Comparison of ENCODE assay signal across 8 cellular contexts in genomic region chr11:73779084-73779902, GRCh38. TPM values are rescaled to one million over a fixed set of nuclear protein-coding genes. Genes with fewer than 3 reads are reported as not detected.
A peak's percentile ranks its signal among the peaks of the same experiment; 100 is the strongest.
DNase-seq lines count a peak whose midpoint lies in the region; ATAC-seq, FAIRE-seq and TF ChIP-seq lines count a peak whose summit lies in the region.

No MANE protein-coding gene starts in this region.

- H2AFZ ChIP-seq in MM.1S (ENCODE audit: low read length) (peak overlapping the region; percentile 88), neural cell (ENCODE audit: low read depth, low read length) (peak overlapping the region; percentile 79)

- no peaks in the 10 kb centered on the region for H3K79me2 ChIP-seq in MM.1S (ENCODE audit: low read length)
- no peaks in the 10 kb centered on the region for H3K79me2 ChIP-seq in neural cell (replicated peaks; ENCODE audit: insufficient read depth, low read length)

- H3K9ac ChIP-seq in MM.1S (ENCODE audit: low read length): peak overlapping the region; percentile 74
- peak overlapping the region; percentile 88 for H3K9ac ChIP-seq in neural cell (ENCODE audit: low read length)

- peaks cover 30% of the 10 kb centered on the region for H3K4me1 Mint-ChIP-seq in stimulated activated naive CD8-positive, alpha-beta T cell treated with anti-CD3 and anti-CD28 coated beads, Interleukin-15, amount 100 ng/mL, for 72 hours

- peaks cover 11% of the 10 kb centered on the region for H3F3A ChIP-seq in MM.1S (ENCODE audit: insufficient read depth, low read length)
- peaks cover 4% of the 10 kb centered on the region for H3F3A ChIP-seq in neural cell (ENCODE audit: insufficient read depth, low read length, poor library complexity, severe bottlenecking)

- DNase-seq in HCEC 1CT (peak; percentile 99), MM.1S (peak; percentile 98), SHP77 treated with DMSO at 0.1 percent for 48 hours (lab: John Stamatoyannopoulos, UW) (peak; percentile 100), activated gamma-delta T cell treated with Interleukin-2 at 50 U/mL for 16 hours (peak; percentile 98), fibroblast of villous mesenchyme (ENCODE audit: low read depth) (peak; percentile 98)
- DNase-seq in stimulated activated naive CD8-positive, alpha-beta T cell treated with anti-CD3 and anti-CD28 coated beads, Interleukin-15, amount 100 ng/mL, for 72 hours: peak; percentile 98 to 99

- TF ChIP-seq RAD21 in neural cell (conservative IDR thresholded peaks at IDR 0.05): peak; percentile 57

- H3K4me1 ChIP-seq in MM.1S (ENCODE audit: low read length): 0 out of 2 replicates have a peak, but pooled peaks cover 5% of the 10 kb centered on the region

- H3K9me3 ChIP-seq in MM.1S (replicated peaks; ENCODE audit: insufficient read depth, low read length) (no peaks in the 10 kb centered on the region), neural cell (ENCODE audit: low read length) (no peaks in the 10 kb centered on the region)

- no peaks in the 10 kb centered on the region for H3K9me2 ChIP-seq in MM.1S (replicated peaks; ENCODE audit: insufficient read depth, low read length)
- H3K9me2 ChIP-seq in neural cell (ENCODE audit: insufficient read depth, low read length): no peaks in the 10 kb centered on the region

- peak overlapping the region; percentile 61 for H3K4me3 ChIP-seq in MM.1S (ENCODE audit: low read length)
- H3K4me3 ChIP-seq in fibroblast of villous mesenchyme (ENCODE audit: low read depth, low read length): peak overlapping the region; percentile 73
- peak overlapping the region; percentile 65 for H3K4me3 ChIP-seq in neural cell (ENCODE audit: low read length)

- FAIRE-seq in G401.6 (lab: Jason Lieb, UNC): peak; percentile 98

- H3K27me3 ChIP-seq in MM.1S (replicated peaks; ENCODE audit: insufficient read depth, low read length) (no peaks in the 10 kb centered on the region), neural cell (ENCODE audit: insufficient read depth, low read depth, low read length) (no peaks in the 10 kb centered on the region)

- ATAC-seq in stimulated activated naive CD8-positive, alpha-beta T cell treated with anti-CD3 and anti-CD28 coated beads, Interleukin-15, amount 100 ng/mL, for 72 hours: peak; percentile 97

- no peaks in the 10 kb centered on the region for H3K9me3 Mint-ChIP-seq in stimulated activated naive CD8-positive, alpha-beta T cell treated with anti-CD3 and anti-CD28 coated beads, Interleukin-15, amount 100 ng/mL, for 72 hours

- TF ChIP-seq CTCF in MM.1S (IDR thresholded peaks at IDR 0.05; ENCODE audit: low read length): no peak
- no peak for TF ChIP-seq CTCF in fibroblast of villous mesenchyme (IDR thresholded peaks at IDR 0.05; ENCODE audit: insufficient read depth, low read depth, low read length)
- TF ChIP-seq CTCF in neural cell (IDR thresholded peaks at IDR 0.05; ENCODE audit: poor library complexity, severe bottlenecking): peak; percentile 47

- H3K36me3 ChIP-seq in MM.1S (replicated peaks; ENCODE audit: insufficient read depth, low read length) (no peaks in the 10 kb centered on the region), neural cell (ENCODE audit: insufficient read depth, low read length) (no peaks in the 10 kb centered on the region)

- H4K20me1 ChIP-seq in MM.1S (ENCODE audit: insufficient read depth, low read length) (no peaks in the 10 kb centered on the region), neural cell (ENCODE audit: insufficient read depth) (no peaks in the 10 kb centered on the region)

- H3K4me2 ChIP-seq in MM.1S (ENCODE audit: low read depth, low read length) (peak overlapping the region; percentile 84), neural cell (ENCODE audit: low read length) (peak overlapping the region; percentile 54)

- H3K4me3 Mint-ChIP-seq in stimulated activated naive CD8-positive, alpha-beta T cell treated with anti-CD3 and anti-CD28 coated beads, Interleukin-15, amount 100 ng/mL, for 72 hours: peak overlapping the region; percentile 87 to 93

- TF ChIP-seq EP300 in neural cell (conservative IDR thresholded peaks at IDR 0.05; ENCODE audit: poor library complexity, severe bottlenecking): peak; percentile 86

- H3K27ac Mint-ChIP-seq in stimulated activated naive CD8-positive, alpha-beta T cell treated with anti-CD3 and anti-CD28 coated beads, Interleukin-15, amount 100 ng/mL, for 72 hours: peak overlapping the region; percentile 97 to 98

- H3K27me3 Mint-ChIP-seq in stimulated activated naive CD8-positive, alpha-beta T cell treated with anti-CD3 and anti-CD28 coated beads, Interleukin-15, amount 100 ng/mL, for 72 hours: peaks cover 8% of the 10 kb centered on the region

- H3K27ac ChIP-seq in MM.1S (ENCODE audit: low read length) (peak overlapping the region; percentile 95), neural cell (ENCODE audit: low read length) (peak overlapping the region; percentile 98)

TF ChIP-seq in neural cell, 6 proteins besides CTCF, POLR2A, EP300 and RAD21:
- TF ChIP-seq POLR2AphosphoS5 (IDR thresholded peaks at IDR 0.05) (peak; percentile 98), TAF1 (IDR thresholded peaks at IDR 0.05; ENCODE audit: low read depth) (peak; percentile 83), MXI1 (conservative IDR thresholded peaks at IDR 0.05; ENCODE audit: poor library complexity, severe bottlenecking) (peak; percentile 95), REST (IDR thresholded peaks at IDR 0.05; ENCODE audit: borderline replicate concordance) (peak; percentile 90), EZH2 (IDR thresholded peaks at IDR 0.05; ENCODE audit: borderline replicate concordance, insufficient read depth, low read length, poor library complexity, severe bottlenecking) (no peak), SMC3 (conservative IDR thresholded peaks at IDR 0.05; ENCODE audit: poor library complexity) (peak; percentile 59)

RNA-seq across cellular contexts. Expression of gene MRPL48, which starts 8.4 kb away (rescaled TPM):
- 22.5 and 30.3 TPM in 2 replicates for total RNA-seq in fibroblast of villous mesenchyme
- 98.3 and 99.9 TPM in 2 replicates for polyA plus RNA-seq in neural cell
- polyA minus RNA-seq in neural cell: 34.6 and 47.8 TPM in 2 replicates

RNA-seq across cellular contexts. Expression of gene RAB6A, which starts 18.4 kb away (rescaled TPM):
- 123 and 153 TPM in 2 replicates for total RNA-seq in fibroblast of villous mesenchyme
- 155 and 207 TPM in 2 replicates for polyA plus RNA-seq in neural cell
- polyA minus RNA-seq in neural cell: 229 and 233 TPM in 2 replicates

Comparison
In these comparisons a context has a peak if more than half of its experiments do, and no peak if none do; other contexts are left out.
1. Peak in every context shown above with its lines: DNase-seq, ATAC-seq, H3K4me3 ChIP-seq and H3K27ac ChIP-seq.